ENCODE assay signal across 8 cellular contexts in the genomic region with DNA sequence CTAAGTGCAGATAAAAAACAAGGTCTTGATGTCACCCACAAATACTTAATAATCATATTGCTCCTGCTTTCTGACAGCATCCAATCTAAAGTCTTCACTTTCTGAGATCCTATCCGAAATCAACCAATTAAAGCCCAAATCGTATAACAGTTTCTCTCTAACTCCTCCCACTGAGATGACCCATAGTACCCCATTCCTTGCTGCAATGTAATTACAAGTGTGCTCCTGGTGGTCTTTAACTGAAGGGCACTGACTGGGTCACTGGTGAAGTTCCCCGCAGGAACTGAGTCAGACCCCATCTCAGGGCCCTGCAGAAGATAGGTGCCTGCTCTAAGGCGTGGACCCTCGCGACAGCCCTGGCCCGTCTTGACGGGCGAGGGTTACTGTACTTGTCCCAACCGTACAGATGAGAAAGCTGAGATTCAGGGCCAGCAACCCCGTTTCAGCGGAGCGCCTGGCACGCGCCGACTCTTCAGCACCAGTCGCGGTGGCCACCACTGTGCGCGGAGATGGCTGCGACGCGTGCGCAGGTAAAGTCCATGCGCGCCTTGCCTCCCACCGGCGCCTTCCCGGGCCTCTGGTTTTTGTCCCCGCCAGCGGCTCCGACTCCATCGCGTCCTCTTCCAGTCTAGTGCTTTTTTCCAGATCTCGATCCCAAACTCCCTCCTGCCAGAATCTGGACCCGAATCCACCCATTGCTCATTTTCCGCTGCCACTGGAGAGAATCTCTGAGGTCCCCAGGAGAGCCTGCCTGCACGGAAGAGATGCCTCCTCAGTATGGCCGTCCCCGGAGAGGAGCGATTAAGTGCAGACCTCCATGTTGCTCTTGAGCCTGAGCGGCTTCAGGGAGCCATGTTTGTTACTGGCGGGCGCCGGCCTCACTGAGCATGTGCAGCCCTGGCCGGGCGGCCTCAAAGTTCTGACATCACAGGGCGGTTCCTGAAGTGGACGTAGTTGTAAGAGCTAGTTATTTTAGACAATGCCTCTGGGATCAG.
DNase-seq lines count a peak whose midpoint lies in the region; ATAC-seq and TF ChIP-seq lines count a peak whose summit lies in the region.
"Not testable (repeated sequence)": the region's sequence is repeated elsewhere in the genome, so short reads cannot be mapped to it uniquely, and the experiment has no call there.

No MANE protein-coding gene starts in this region.

- TF ChIP-seq CTCF in liver (IDR thresholded peaks at IDR 0.05; ENCODE audit: low read depth, low read length, missing input control); transverse colon (IDR thresholded peaks at IDR 0.05): not testable (repeated sequence)

- H3K27me3 Mint-ChIP-seq in activated CD8-positive, alpha-beta memory T cell treated with anti-CD3 and anti-CD28 coated beads, Interleukin-2, amount 10 ng/mL, durations not matched to agents 7 days and 5 days: not testable (repeated sequence)

- TF ChIP-seq POLR2A in transverse colon (IDR thresholded peaks at IDR 0.05): not testable (repeated sequence)

- not testable (repeated sequence) for H3K4me3 Mint-ChIP-seq in activated CD8-positive, alpha-beta memory T cell treated with anti-CD3 and anti-CD28 coated beads, Interleukin-2, amount 10 ng/mL, durations not matched to agents 7 days and 5 days

- H3K27me3 ChIP-seq in H7 (ENCODE audit: control insufficient read depth, insufficient read depth, low read length); liver (ENCODE audit: control insufficient read depth in 4 of 4, insufficient read depth in 4 of 4, low read length in 3 of 4); transverse colon: not testable (repeated sequence)

- H3K36me3 Mint-ChIP-seq in activated CD8-positive, alpha-beta memory T cell treated with anti-CD3 and anti-CD28 coated beads, Interleukin-2, amount 10 ng/mL, durations not matched to agents 7 days and 5 days: not testable (repeated sequence)

- H3K36me3 ChIP-seq in H7 (replicated peaks; ENCODE audit: control insufficient read depth, insufficient read depth, low read length); liver (ENCODE audit: control insufficient read depth in 4 of 4, insufficient read depth in 3 of 4, low read depth in 1 of 4, low read length in 3 of 4); transverse colon: not testable (repeated sequence)

- TF ChIP-seq RAD21 in liver (IDR thresholded peaks at IDR 0.05): not testable (repeated sequence)

- H3K4me1 Mint-ChIP-seq in activated CD8-positive, alpha-beta memory T cell treated with anti-CD3 and anti-CD28 coated beads, Interleukin-2, amount 10 ng/mL, durations not matched to agents 7 days and 5 days: not testable (repeated sequence)

- in situ Hi-C loops in transverse colon (cut with MboI; ENCODE audit: low pct_ligation_motif_present in 1 of 4, low pct_unique_long_range_greater_than_20kb in 1 of 4, low sequenced_read_pairs in 3 of 4): not testable (repeated sequence)

- not testable (repeated sequence) for DNase-seq in H7
- DNase-seq in T-helper 22 cell (ENCODE audit: low read depth) (peak; percentile 11), transverse colon (peak; percentile 21)
- peak; percentile 45 for DNase-seq in activated CD8-positive, alpha-beta memory T cell treated with anti-CD3 and anti-CD28 coated beads, Interleukin-2, amount 10 ng/mL, durations not matched to agents 7 days and 5 days
- peak; percentile 36 for DNase-seq in activated naive CD4-positive, alpha-beta T cell treated with Interleukin-2 at 50 U/mL for 16 hours
- DNase-seq in effector CD8-positive, alpha-beta T cell (lab: John Stamatoyannopoulos, UW): peak; percentile 3
- DNase-seq in stimulated activated CD4-positive, alpha-beta T cell treated with anti-CD3 and anti-CD28 coated beads, Interleukin-12 subunit alpha, Interleukin-12 subunit beta, amount 100 ng/mL, for 4 hours: peak; percentile 14

- intact Hi-C loops in transverse colon (cut with DNase I; ENCODE audit: low total_unique reads): not testable (repeated sequence)

- H3K4me3 ChIP-seq in H7 (ENCODE audit: insufficient read depth, low read depth, low read length): peak overlapping the region; percentile 12; the same call in 1 of the 2 replicates
- H3K4me3 ChIP-seq in liver (ENCODE audit: low read depth in 1 of 3, low read length in 3 of 3); transverse colon: not testable (repeated sequence)

- not testable (repeated sequence) for H3K9me3 ChIP-seq in liver (ENCODE audit: control insufficient read depth in 4 of 4, low read length in 3 of 4); transverse colon

- WGBS in liver: 84% methylated on average over 42 of the region's 49 CpGs
- 49% methylated on average over 15 of the region's 49 CpGs; no CpG with 5 or more reads in 1 of the 2 donors for WGBS in transverse colon (ENCODE audit: low coverage in 1 of 2), 2 donors

- not testable (repeated sequence) for H3K4me1 ChIP-seq in liver (ENCODE audit: control insufficient read depth in 4 of 4, insufficient read depth in 4 of 4, low read length in 3 of 4); transverse colon

- CTCF ChIA-PET in activated CD8-positive, alpha-beta memory T cell treated with anti-CD3 and anti-CD28 coated beads, Interleukin-2, amount 10 ng/mL, durations not matched to agents 7 days and 5 days (lab: Charles Lee): not testable (repeated sequence)

- not testable (repeated sequence) for TF ChIP-seq EP300 in transverse colon (IDR thresholded peaks at IDR 0.05; ENCODE audit: low read depth)

- H3K27ac ChIP-seq in liver (ENCODE audit: low read depth in 1 of 2, low read length in 2 of 2); transverse colon: not testable (repeated sequence)

- H3K9me3 Mint-ChIP-seq in activated CD8-positive, alpha-beta memory T cell treated with anti-CD3 and anti-CD28 coated beads, Interleukin-2, amount 10 ng/mL, durations not matched to agents 7 days and 5 days (ENCODE audit: low read depth): not testable (repeated sequence)

- not testable (repeated sequence) for H3K9ac ChIP-seq in liver (ENCODE audit: low read depth in 1 of 2, low read length in 2 of 2)

- ATAC-seq in activated CD8-positive, alpha-beta memory T cell treated with anti-CD3 and anti-CD28 coated beads, Interleukin-2, amount 10 ng/mL, durations not matched to agents 7 days and 5 days: not testable (repeated sequence)

- H3K27ac Mint-ChIP-seq in activated CD8-positive, alpha-beta memory T cell treated with anti-CD3 and anti-CD28 coated beads, Interleukin-2, amount 10 ng/mL, durations not matched to agents 7 days and 5 days: not testable (repeated sequence)

TF ChIP-seq in liver, 16 proteins besides CTCF, POLR2A, EP300 and RAD21:
- TF ChIP-seq YY1 (IDR thresholded peaks at IDR 0.05): peak; percentile 60
